ENCODE assay signal across 8 cellular contexts in the genomic region with DNA sequence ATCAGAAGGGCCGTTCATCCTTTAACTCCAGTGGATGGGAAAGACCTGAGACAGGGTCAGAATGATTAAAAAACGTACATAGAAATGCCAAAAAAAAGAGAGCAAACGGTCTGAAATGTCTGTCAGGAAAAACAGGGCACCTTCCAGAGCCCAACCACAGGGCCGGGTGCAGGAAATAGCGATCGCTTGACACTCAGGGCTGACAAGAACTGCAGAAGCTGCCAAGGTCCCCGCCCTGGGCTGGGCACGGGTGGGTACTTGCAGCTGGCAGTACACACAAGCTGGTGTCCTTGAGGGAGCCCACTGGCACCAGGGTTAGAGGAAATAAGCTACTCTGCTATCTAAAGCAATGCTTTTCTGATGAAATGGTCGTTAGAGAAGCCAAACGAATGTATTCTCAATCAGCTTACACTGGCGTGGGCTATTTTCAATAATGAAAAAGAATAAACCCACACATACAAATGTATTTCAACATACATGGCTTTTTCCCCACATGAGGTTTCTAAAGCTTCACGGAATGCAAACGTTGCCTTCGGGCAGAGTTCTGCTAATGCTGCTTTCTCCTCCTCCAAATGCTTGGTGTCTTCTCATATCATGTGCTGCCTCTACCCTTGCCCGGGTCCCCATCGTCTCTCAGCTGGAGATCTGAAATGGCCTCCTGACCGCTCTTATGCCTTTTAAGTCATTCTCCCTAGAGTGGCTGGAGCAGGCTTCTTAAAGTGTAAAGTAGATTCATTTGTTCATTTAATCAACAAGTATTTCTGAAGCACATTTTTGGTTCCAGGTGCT. TPM values are rescaled to one million over a fixed set of nuclear protein-coding genes. Genes with fewer than 3 reads are reported as not detected.
DNase-seq lines count a peak whose midpoint lies in the region; ATAC-seq and TF ChIP-seq lines count a peak whose summit lies in the region.

No MANE protein-coding gene starts in this region.

- H3K4me3 ChIP-seq in HEK293 (ENCODE audit: low read depth, low read length) (no peak overlapping the region), left ventricle myocardium inferior (peak overlapping the region; percentile 46)

- H3K4me3 Mint-ChIP-seq in activated CD8-positive, alpha-beta T cell treated with anti-CD3 and anti-CD28 coated beads, Interleukin-2, amount 10 ng/mL, durations not matched to agents 7 days and 5 days = no peak overlapping the region
- no peak overlapping the region for H3K4me3 Mint-ChIP-seq in type B pancreatic cell

- no peaks in the 10 kb centered on the region for H3K4me1 ChIP-seq in HEK293 (ENCODE audit: control insufficient read depth, insufficient read depth, low read length)
- H3K4me1 ChIP-seq in left ventricle myocardium inferior = peaks cover 47% of the 10 kb centered on the region

- H3K9me3 Mint-ChIP-seq in activated CD8-positive, alpha-beta T cell treated with anti-CD3 and anti-CD28 coated beads, Interleukin-2, amount 10 ng/mL, durations not matched to agents 7 days and 5 days (ENCODE audit: insufficient read depth) = no peaks in the 10 kb centered on the region
- H3K9me3 Mint-ChIP-seq in type B pancreatic cell = no peaks in the 10 kb centered on the region

- ATAC-seq in activated CD8-positive, alpha-beta T cell treated with anti-CD3 and anti-CD28 coated beads, Interleukin-2, amount 10 ng/mL, durations not matched to agents 7 days and 5 days = peak; percentile 43
- ATAC-seq in GM18867 (IDR thresholded peaks at IDR 0.05; ENCODE audit: unreplicated experiment) (no peak), HG03139 (IDR thresholded peaks at IDR 0.05; ENCODE audit: unreplicated experiment) (no peak), GM21717 (IDR thresholded peaks at IDR 0.05; ENCODE audit: unreplicated experiment) (no peak)

- intact Hi-C loops in left ventricle myocardium inferior (cut with micrococcal nuclease) = no loop called here

- H3K4me1 Mint-ChIP-seq in activated CD8-positive, alpha-beta T cell treated with anti-CD3 and anti-CD28 coated beads, Interleukin-2, amount 10 ng/mL, durations not matched to agents 7 days and 5 days (ENCODE audit: low read depth) = peaks cover 34% of the 10 kb centered on the region
- H3K4me1 Mint-ChIP-seq in type B pancreatic cell (ENCODE audit: unreplicated experiment) = peaks cover 6% of the 10 kb centered on the region

- no peaks in the 10 kb centered on the region for H3K9me3 ChIP-seq in HEK293 (ENCODE audit: control insufficient read depth, insufficient read depth, low read depth, low read length)
- H3K9me3 ChIP-seq in left ventricle myocardium inferior (replicated peaks) = no peaks in the 10 kb centered on the region

- H3K27me3 ChIP-seq in left ventricle myocardium inferior (ENCODE audit: low read depth) = no peaks in the 10 kb centered on the region

- POLR2A ChIA-PET in HEK293 (lab: Yijun Ruan, JAX) = no interaction called here
- POLR2A ChIA-PET in activated CD8-positive, alpha-beta T cell treated with anti-CD3 and anti-CD28 coated beads, Interleukin-2, amount 10 ng/mL, durations not matched to agents 7 days and 5 days (lab: Charles Lee) = no interaction called here

- H3K27me3 Mint-ChIP-seq in activated CD8-positive, alpha-beta T cell treated with anti-CD3 and anti-CD28 coated beads, Interleukin-2, amount 10 ng/mL, durations not matched to agents 7 days and 5 days (ENCODE audit: low read depth) = peaks cover 28% of the 10 kb centered on the region
- H3K27me3 Mint-ChIP-seq in type B pancreatic cell = no peaks in the 10 kb centered on the region

- CTCF ChIA-PET in HEK293 (lab: Yijun Ruan, JAX) = interaction anchor here (0.7 kb wide), 1 partner anchor 1417 kb away, joined by 3 read pairs; no protein-coding TSS in a partner anchor
- CTCF ChIA-PET in activated CD8-positive, alpha-beta T cell treated with anti-CD3 and anti-CD28 coated beads, Interleukin-2, amount 10 ng/mL, durations not matched to agents 7 days and 5 days (lab: Charles Lee) = interaction anchor here (1.2 to 2.8 kb wide), 5 partner anchors 9 to 64 kb away, joined by 3 to 14 read pairs (median 4); no protein-coding TSS in a partner anchor

- peak; percentile 33 for DNase-seq in activated CD8-positive, alpha-beta T cell treated with anti-CD3 and anti-CD28 coated beads, Interleukin-2, amount 10 ng/mL, durations not matched to agents 7 days and 5 days
- DNase-seq in left ventricle myocardium inferior = peak; percentile 88
- DNase-seq in stimulated activated CD8-positive, alpha-beta memory T cell treated with anti-CD3 and anti-CD28 coated beads, Interleukin-4, amount 100 ng/mL, for 48 hours = peak; percentile 41
- no peak for DNase-seq in type B pancreatic cell (ENCODE audit: extremely low spot score, unreplicated experiment)

- H3K27ac ChIP-seq in HEK293 (ENCODE audit: extremely low read depth, low read depth, low read length) = no peak overlapping the region
- H3K27ac ChIP-seq in left ventricle myocardium inferior (replicated peaks) = peak overlapping the region; percentile 84

- no peak for TF ChIP-seq CTCF in HEK293 (tag by site-specific recombination; IDR thresholded peaks at IDR 0.05)
- TF ChIP-seq CTCF in left ventricle myocardium inferior (IDR thresholded peaks at IDR 0.05; ENCODE audit: borderline replicate concordance) = no peak
- TF ChIP-seq CTCF in type B pancreatic cell (conservative IDR thresholded peaks at IDR 0.05) = no peak

- H3K27ac Mint-ChIP-seq in activated CD8-positive, alpha-beta T cell treated with anti-CD3 and anti-CD28 coated beads, Interleukin-2, amount 10 ng/mL, durations not matched to agents 7 days and 5 days = no peak overlapping the region
- no peak overlapping the region for H3K27ac Mint-ChIP-seq in type B pancreatic cell

- H3K36me3 ChIP-seq in HEK293 (ENCODE audit: control insufficient read depth in 2 of 2, insufficient read depth in 1 of 2, low read length in 2 of 2) (no peaks in the 10 kb centered on the region), left ventricle myocardium inferior (no peaks in the 10 kb centered on the region)

- H3K36me3 Mint-ChIP-seq in activated CD8-positive, alpha-beta T cell treated with anti-CD3 and anti-CD28 coated beads, Interleukin-2, amount 10 ng/mL, durations not matched to agents 7 days and 5 days (ENCODE audit: low read depth) = no peaks in the 10 kb centered on the region
- no peaks in the 10 kb centered on the region for H3K36me3 Mint-ChIP-seq in type B pancreatic cell

TF ChIP-seq in HEK293, 187 proteins besides CTCF, POLR2A, EP300 and RAD21:
- peak; percentile 47; the same call in 1 of the 2 replicates for TF ChIP-seq KLF1 (tag by site-specific recombination; IDR thresholded peaks at IDR 0.05)
- no peak for TF ChIP-seq ZNF660 (tag by site-specific recombination; IDR thresholded peaks at IDR 0.05)

RNA-seq across cellular contexts. Expression of a gene that starts 15.5 kb away (rescaled TPM):
- 1 to 10 TPM; 7.7 to 8.2 TPM for total RNA-seq in activated CD8-positive, alpha-beta T cell treated with anti-CD3 and anti-CD28 coated beads, Interleukin-2, amount 10 ng/mL, durations not matched to agents 7 days and 5 days
- total RNA-seq in left ventricle myocardium inferior = 16.1 TPM
- 37.4 and 38.7 TPM in 2 replicates for total RNA-seq in type B pancreatic cell (ENCODE audit: low replicate concordance)
